ENCODE assay signal across 8 cellular contexts in genomic region chr10:88932539-88933256, GRCh38. TPM values are rescaled to one million over a fixed set of nuclear protein-coding genes. Genes with fewer than 3 reads are reported as not detected.
DNase-seq lines count a peak whose midpoint lies in the region; ATAC-seq, FAIRE-seq and TF ChIP-seq lines count a peak whose summit lies in the region.

No MANE protein-coding gene starts in this region.

- H2AFZ ChIP-seq in osteoblast (ENCODE audit: low read length): no peak overlapping the region

- peaks cover 38% of the 10 kb centered on the region for H3K36me3 ChIP-seq in osteoblast (ENCODE audit: insufficient read depth, low read length)

- H3K27ac ChIP-seq in osteoblast (ENCODE audit: low read depth, low read length): peak overlapping the region; percentile 3

- peak; percentile 80 for FAIRE-seq in HTR-8/SVneo (lab: Jason Lieb, UNC)

- TF ChIP-seq CTCF in osteoblast (IDR thresholded peaks at IDR 0.05; ENCODE audit: extremely low read depth, low read depth, low read length): peak; percentile 97

- H3K4me3 ChIP-seq in osteoblast (ENCODE audit: insufficient read depth, low read length): no peak overlapping the region

- H3K79me2 ChIP-seq in osteoblast (ENCODE audit: insufficient read depth, low read length): no peaks in the 10 kb centered on the region

- H4K20me1 ChIP-seq in osteoblast (ENCODE audit: insufficient read depth, low read length): no peaks in the 10 kb centered on the region

- H3K9me3 ChIP-seq in osteoblast (ENCODE audit: low read depth, low read length): no peaks in the 10 kb centered on the region

- no peaks in the 10 kb centered on the region for H3K27me3 ChIP-seq in osteoblast (ENCODE audit: insufficient read depth, low read length)

- ATAC-seq in GM19395 (IDR thresholded peaks at IDR 0.05; ENCODE audit: unreplicated experiment): peak; percentile 67
- ATAC-seq in GM21737 (IDR thresholded peaks at IDR 0.05; ENCODE audit: unreplicated experiment): no peak

- peak; percentile 39 for DNase-seq in COLO668 (lab: John Stamatoyannopoulos, UW; ENCODE audit: unreplicated experiment)
- DNase-seq in HTR-8/SVneo (ENCODE audit: insufficient read length, low spot score): peak; percentile 71
- peak; percentile 37 for DNase-seq in NOMO-1 treated with dmso at 0.1 percent for 144 hours (lab: John Stamatoyannopoulos, UW; ENCODE audit: unreplicated experiment)
- DNase-seq in activated effector memory CD4-positive, alpha-beta T cell treated with anti-CD3 and anti-CD28 coated beads, Interleukin-2, amount 50 U/mL, for 16 hours: peak; percentile 75
- DNase-seq in germinal center (ENCODE audit: low spot score): peak; percentile 59
- peak; percentile 81 for DNase-seq in osteoblast (ENCODE audit: insufficient read length, low spot score, missing footprints)

- H3K4me1 ChIP-seq in osteoblast (ENCODE audit: insufficient read depth, low read length): peaks cover 9% of the 10 kb centered on the region

- H3K4me2 ChIP-seq in osteoblast (ENCODE audit: insufficient read depth, low read length): peak overlapping the region; percentile 20

RNA-seq across cellular contexts. Expression of gene ACTA2, which starts 19.9 kb away (rescaled TPM):
- 501 and 855 TPM in 2 replicates for total RNA-seq in osteoblast

RNA-seq across cellular contexts. Expression of gene STAMBPL1, which starts 52.7 kb away (rescaled TPM):
- total RNA-seq in osteoblast: 10.3 and 11.6 TPM in 2 replicates

RNA-seq across cellular contexts. Expression of gene FAS, which starts 57.9 kb away (rescaled TPM):
- 49.6 and 62.5 TPM in 2 replicates for total RNA-seq in osteoblast
